Comparison of ENCODE assay signal across 9 cellular contexts in genomic region chr16:75238853-75239371, GRCh38. TPM values are rescaled to one million over a fixed set of nuclear protein-coding genes. Genes with fewer than 3 reads are reported as not detected.
DNase-seq lines count a peak whose midpoint lies in the region; ATAC-seq and TF ChIP-seq lines count a peak whose summit lies in the region.
"Had no signal": no experiment of that assay in that cellular context is flagged by ENCODE, and none has a peak within 500 bp of the region (broad histone marks: within the 10 kb centered on the region; RNA-seq: fewer than 3 reads in every experiment).

No MANE protein-coding gene starts in this region.

- intact Hi-C loops in Right ventricle myocardium superior (cut with DNase I) = no loop called here

- in situ Hi-C loops in KBM-7 (cut with MboI; ENCODE audit: low pct_unique_long_range_greater_than_20kb, low sequenced_read_pairs) = no loop called here

- H3K4me3 ChIP-seq in retinal pigment epithelial cell (ENCODE audit: low read length) = no peak overlapping the region

- DNase-seq in EH (ENCODE audit: low read depth) (peak; percentile 79), T1000 (lab: John Stamatoyannopoulos, UW) (peak; percentile 62), Right ventricle myocardium superior (no peak), retinal pigment epithelial cell (ENCODE audit: low read depth) (no peak), KBM-7 (no peak), UCSD-AML1 (lab: John Stamatoyannopoulos, UW; ENCODE audit: unreplicated experiment) (no peak)

- peak; percentile 32 for TF ChIP-seq CTCF in retinal pigment epithelial cell (conservative IDR thresholded peaks at IDR 0.05; ENCODE audit: low read depth, low read length)

- ATAC-seq in Right ventricle myocardium superior (ENCODE audit: poor library complexity) = peak; percentile 21
- no peak for ATAC-seq in HG03280 (IDR thresholded peaks at IDR 0.05; ENCODE audit: unreplicated experiment)
- ATAC-seq in HG02981 (IDR thresholded peaks at IDR 0.05; ENCODE audit: unreplicated experiment) = no peak

RNA-seq across cellular contexts. Expression of gene BCAR1, which starts 12.5 kb away (rescaled TPM):
- total RNA-seq in Right ventricle myocardium superior = 75.4 TPM

RNA-seq across cellular contexts. Expression of gene CTRB1, which starts 20.1 kb away (rescaled TPM):
- not detected for total RNA-seq in Right ventricle myocardium superior
- total RNA-seq: H4 had no signal

RNA-seq across cellular contexts. Expression of gene CTRB2, which starts 32.0 kb away (rescaled TPM):
- not detected for total RNA-seq in Right ventricle myocardium superior
- total RNA-seq: H4 had no signal

Comparison
In these comparisons a context has a peak if more than half of its experiments do, and no peak if none do; other contexts are left out.
1. DNase-seq: peak in EH (single experiment) and T1000 (single experiment); none in Right ventricle myocardium superior (single experiment), retinal pigment epithelial cell (single experiment), KBM-7 (single experiment) and UCSD-AML1 (single experiment).